ENCODE assay signal across 34 cellular contexts in the genomic region with DNA sequence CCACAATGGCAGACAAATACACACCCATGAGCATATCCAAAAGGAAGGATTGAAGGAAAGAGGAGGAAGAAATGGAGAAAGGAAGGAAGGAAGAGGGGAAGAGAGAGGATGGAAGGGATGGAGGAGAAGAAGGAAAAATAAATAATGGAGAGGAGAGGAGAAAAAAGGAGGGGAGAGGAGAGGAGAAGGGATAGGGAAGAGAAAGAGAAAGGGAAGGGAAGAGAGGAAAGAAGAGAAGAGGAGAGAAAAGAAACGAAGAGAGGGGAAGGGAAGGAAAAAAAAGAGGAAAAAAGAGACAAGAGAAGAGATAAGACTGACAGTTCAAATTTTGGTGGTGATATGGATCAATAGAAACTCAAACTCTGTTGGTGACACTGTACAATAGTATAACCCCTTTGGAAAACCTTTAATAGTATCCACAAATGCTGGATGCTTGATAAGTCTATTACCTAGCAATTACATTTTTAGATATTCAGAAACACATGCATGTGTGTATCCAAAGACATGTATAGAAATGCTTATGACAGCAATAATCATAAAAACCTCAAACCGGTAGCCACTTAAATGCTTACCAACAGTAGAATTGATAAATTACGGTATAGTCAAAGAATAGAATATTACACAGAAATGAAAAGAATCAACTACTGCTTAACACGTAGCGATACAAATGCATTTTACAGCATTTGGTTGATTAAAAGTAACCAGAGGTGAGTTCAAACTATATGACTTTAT. TPM values are rescaled to one million over a fixed set of nuclear protein-coding genes. Genes with fewer than 3 reads are reported as not detected.
"Had no signal": no experiment of that assay in that cellular context is flagged by ENCODE, and none has a peak within 500 bp of the region (broad histone marks: within the 10 kb centered on the region; RNA-seq: fewer than 3 reads in every experiment).

No MANE protein-coding gene starts in this region.

- H3K27ac ChIP-seq: left ventricle myocardium inferior, ovary, prostate gland, sigmoid colon, tibial nerve, uterus had no signal

- FAIRE-seq: islet of Langerhans, small intestine had no signal

- H3K27me3 ChIP-seq: ovary, sigmoid colon, tibial nerve, uterus had no signal

- ATAC-seq: left colon; mucosa of descending colon; naive thymus-derived CD4-positive, alpha-beta T cell; natural killer cell treated with Interleukin-12 subunit alpha and Interleukin-12 subunit beta and Interleukin-15 and Interleukin-18, amount 100 ng/mL, for 72 hours; right cardiac atrium; stimulated activated memory B cell treated with anti-CD40 and anti-IgM and Interleukin-4, amounts not matched to agents 10 μg/mL and 1 μg/mL and 100 μg/mL, for 72 hours; stimulated activated naive CD8-positive, alpha-beta T cell treated with anti-CD3 and anti-CD28 coated beads, Interleukin-15, amount 100 ng/mL, for 72 hours had no signal

- H3K4me3 ChIP-seq: left ventricle myocardium inferior, mucosa of descending colon, ovary, prostate gland, sigmoid colon, tibial nerve, uterus had no signal

- H3K9me3 ChIP-seq: left ventricle myocardium inferior, mucosa of descending colon, ovary, prostate gland, sigmoid colon, tibial nerve, uterus had no signal

- DNase-seq: hypothalamus; immature natural killer cell; kidney; left colon; left ventricle myocardium inferior; midbrain; mucosa of descending colon; naive thymus-derived CD4-positive, alpha-beta T cell; ovary; retina; right cardiac atrium; sigmoid colon; small intestine; stimulated activated CD4-positive, alpha-beta T cell treated with anti-CD3 and anti-CD28 coated beads, Interleukin-1b, Interleukin-23, amount 100 ng/mL, for 48 hours; stimulated activated CD4-positive, alpha-beta T cell treated with anti-CD3 and anti-CD28 coated beads, Interleukin-2, amount 100 ng/mL, for 48 hours; stimulated activated CD4-positive, alpha-beta T cell treated with anti-CD3 and anti-CD28 coated beads, Interleukin-4, amount 100 ng/mL, for 4 hours; stimulated activated CD8-positive, alpha-beta memory T cell treated with anti-CD3 and anti-CD28 coated beads, Interleukin-4, amount 100 ng/mL, for 48 hours; stimulated activated naive CD4-positive, alpha-beta T cell treated with Interleukin-2 at 50 U/mL for 16 hours; stimulated activated naive CD8-positive, alpha-beta T cell treated with anti-CD3 and anti-CD28 coated beads, Interleukin-15, amount 100 ng/mL, for 72 hours; substantia nigra; uterus had no signal

- H3K36me3 ChIP-seq: left ventricle myocardium inferior, ovary, prostate gland, sigmoid colon, tibial nerve, uterus had no signal

- H3K4me1 ChIP-seq: left ventricle myocardium inferior, prostate gland, sigmoid colon, tibial nerve, uterus had no signal

RNA-seq across cellular contexts. Expression of gene HBD, which starts 1.2 kb away (rescaled TPM):
- total RNA-seq: left colon; left ventricle myocardium inferior; lower leg skin; lung microvascular endothelial cell; mucosa of descending colon; myocyte; naive thymus-derived CD4-positive, alpha-beta T cell; natural killer cell treated with Interleukin-12 subunit alpha and Interleukin-12 subunit beta and Interleukin-15 and Interleukin-18, amount 100 ng/mL, for 72 hours; prostate gland; right cardiac atrium; sigmoid colon; temporal lobe had no signal
- polyA plus RNA-seq: naive thymus-derived CD4-positive, alpha-beta T cell; neural cell; ovary; right cardiac atrium; sigmoid colon; small intestine had no signal

RNA-seq across cellular contexts. Expression of gene HBB, which starts 8.7 kb away (rescaled TPM):
- total RNA-seq: lung microvascular endothelial cell; myocyte; natural killer cell treated with Interleukin-12 subunit alpha and Interleukin-12 subunit beta and Interleukin-15 and Interleukin-18, amount 100 ng/mL, for 72 hours had no signal
- polyA plus RNA-seq: neural cell had no signal

RNA-seq across cellular contexts. Expression of gene HBG1, which starts 14.1 kb away (rescaled TPM):
- total RNA-seq: kidney; left colon; left ventricle myocardium inferior; lower leg skin; lung microvascular endothelial cell; mesenteric fat pad; mucosa of descending colon; myocyte; naive thymus-derived CD4-positive, alpha-beta T cell; natural killer cell treated with Interleukin-12 subunit alpha and Interleukin-12 subunit beta and Interleukin-15 and Interleukin-18, amount 100 ng/mL, for 72 hours; omental fat pad; prostate gland; right cardiac atrium; sigmoid colon; tibial nerve; ureter had no signal
- polyA plus RNA-seq: immature natural killer cell; naive thymus-derived CD4-positive, alpha-beta T cell; neural cell; ovary; right cardiac atrium; sigmoid colon; small intestine had no signal

RNA-seq across cellular contexts. Expression of gene HBG2, which starts 19.1 kb away (rescaled TPM):
- total RNA-seq: kidney; left colon; left ventricle myocardium inferior; lower leg skin; lung microvascular endothelial cell; mesenteric fat pad; mucosa of descending colon; myocyte; naive thymus-derived CD4-positive, alpha-beta T cell; natural killer cell treated with Interleukin-12 subunit alpha and Interleukin-12 subunit beta and Interleukin-15 and Interleukin-18, amount 100 ng/mL, for 72 hours; prostate gland; sigmoid colon; tibial nerve; ureter had no signal
- polyA plus RNA-seq: naive thymus-derived CD4-positive, alpha-beta T cell; neural cell; sigmoid colon; small intestine had no signal

RNA-seq across cellular contexts. Expression of gene HBE1, which starts 34.2 kb away (rescaled TPM):
- total RNA-seq: kidney; left colon; left ventricle myocardium inferior; lower leg skin; lung microvascular endothelial cell; mesenteric fat pad; mucosa of descending colon; myocyte; naive thymus-derived CD4-positive, alpha-beta T cell; natural killer cell treated with Interleukin-12 subunit alpha and Interleukin-12 subunit beta and Interleukin-15 and Interleukin-18, amount 100 ng/mL, for 72 hours; omental fat pad; prostate gland; right cardiac atrium; sigmoid colon; tibial nerve; ureter had no signal
- polyA plus RNA-seq: immature natural killer cell; naive thymus-derived CD4-positive, alpha-beta T cell; neural cell; sigmoid colon; small intestine had no signal
